Comparison of ENCODE assay signal across 9 cellular contexts in the genomic region with DNA sequence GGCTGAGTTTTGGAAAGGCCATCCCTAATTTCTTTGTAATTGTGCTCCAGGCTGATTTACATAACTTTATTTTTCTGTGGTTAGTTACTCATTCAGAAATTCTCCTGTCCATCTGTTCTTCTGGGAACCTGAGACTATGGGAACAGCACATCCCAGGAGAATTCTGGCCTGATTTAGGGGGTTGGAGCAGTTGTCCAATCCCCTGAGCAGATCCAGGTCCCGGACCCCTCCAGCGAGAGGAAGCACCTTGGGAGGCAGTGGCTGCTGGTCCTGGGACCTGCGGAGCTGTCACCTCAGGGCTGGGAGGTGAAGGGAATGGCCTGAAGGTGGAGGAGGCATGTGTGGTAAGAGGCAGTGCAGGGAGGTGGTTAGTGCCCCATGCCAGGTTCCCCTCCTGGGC. TPM values are rescaled to one million over a fixed set of nuclear protein-coding genes. Genes with fewer than 3 reads are reported as not detected.
DNase-seq lines count a peak whose midpoint lies in the region; ATAC-seq and TF ChIP-seq lines count a peak whose summit lies in the region.
"Had no signal": no experiment of that assay in that cellular context is flagged by ENCODE, and none has a peak within 500 bp of the region (broad histone marks: within the 10 kb centered on the region; RNA-seq: fewer than 3 reads in every experiment).

No MANE protein-coding gene starts in this region.

- no peak for TF ChIP-seq CTCF in HFFc6 (IDR thresholded peaks at IDR 0.05)
- TF ChIP-seq CTCF in ascending aorta (IDR thresholded peaks at IDR 0.05) = no peak
- no peak for TF ChIP-seq CTCF in suprapubic skin (IDR thresholded peaks at IDR 0.05)

- H3K4me3 ChIP-seq in ascending aorta = no peak overlapping the region
- no peak overlapping the region for H3K4me3 ChIP-seq in suprapubic skin

- peaks cover 13% of the 10 kb centered on the region for H3K36me3 Mint-ChIP-seq in HFFc6 (ENCODE audit: low read depth)
- no peaks in the 10 kb centered on the region for H3K36me3 Mint-ChIP-seq in activated CD4-positive, alpha-beta memory T cell treated with anti-CD3 and anti-CD28 coated beads for 36 hours

- CTCF ChIA-PET in activated CD4-positive, alpha-beta memory T cell treated with anti-CD3 and anti-CD28 coated beads for 36 hours (lab: Charles Lee) = interaction anchor here (0.6 kb wide), 1 partner anchor 227 kb away, joined by 3 read pairs; a partner anchor contains a TSS

- H3K36me3 ChIP-seq in ascending aorta = peaks cover 0 to 5% of the 10 kb centered on the region in 2 donors
- H3K36me3 ChIP-seq in suprapubic skin = peaks cover 12% of the 10 kb centered on the region

- H3K9me3 ChIP-seq in ascending aorta = no peaks in the 10 kb centered on the region
- no peaks in the 10 kb centered on the region for H3K9me3 ChIP-seq in suprapubic skin

- peak overlapping the region; percentile 9 to 69 for H3K27ac ChIP-seq in ascending aorta
- peak overlapping the region; percentile 46 for H3K27ac ChIP-seq in suprapubic skin

- H3K27me3 Mint-ChIP-seq in HFFc6 (ENCODE audit: insufficient read depth) = 0 out of 2 replicates have a peak, but pooled peaks cover 2% of the 10 kb centered on the region
- H3K27me3 Mint-ChIP-seq in activated CD4-positive, alpha-beta memory T cell treated with anti-CD3 and anti-CD28 coated beads for 36 hours = peaks cover 16% of the 10 kb centered on the region

- DNase-seq in HFFc6 = peak; percentile 89
- DNase-seq in ascending aorta (ENCODE audit: low spot score in 2 of 2) = no peak
- DNase-seq in hepatic stellate cell (ENCODE audit: low spot score) = peak; percentile 87
- DNase-seq in suprapubic skin (ENCODE audit: low spot score in 2 of 2) = no peak
- no peak for DNase-seq in activated CD4-positive, alpha-beta memory T cell treated with anti-CD3 and anti-CD28 coated beads for 36 hours
- DNase-seq: activated CD8-positive, alpha-beta T cell treated with anti-CD3 and anti-CD28 coated beads for 36 hours; stimulated activated naive CD4-positive, alpha-beta T cell treated with Interleukin-2 at 50 U/mL for 16 hours had no signal

- H3K9me3 Mint-ChIP-seq in HFFc6 = no peaks in the 10 kb centered on the region
- no peaks in the 10 kb centered on the region for H3K9me3 Mint-ChIP-seq in activated CD4-positive, alpha-beta memory T cell treated with anti-CD3 and anti-CD28 coated beads for 36 hours
- H3K9me3 Mint-ChIP-seq: activated CD8-positive, alpha-beta T cell treated with anti-CD3 and anti-CD28 coated beads for 36 hours had no signal

- peaks cover 71% of the 10 kb centered on the region for H3K4me1 Mint-ChIP-seq in HFFc6 (ENCODE audit: low read depth)
- H3K4me1 Mint-ChIP-seq in activated CD4-positive, alpha-beta memory T cell treated with anti-CD3 and anti-CD28 coated beads for 36 hours (ENCODE audit: low read depth) = peaks cover 9% of the 10 kb centered on the region

- intact Hi-C loops in ascending aorta (cut with DNase I) = no loop called here
- intact Hi-C loops in activated CD4-positive, alpha-beta memory T cell treated with anti-CD3 and anti-CD28 coated beads for 36 hours (cut with micrococcal nuclease) = no loop called here

- WGBS in suprapubic skin = 82% methylated on average over 3 of the region's 3 CpGs

- peak overlapping the region; percentile 80 for H3K4me3 Mint-ChIP-seq in HFFc6
- no peak overlapping the region for H3K4me3 Mint-ChIP-seq in activated CD4-positive, alpha-beta memory T cell treated with anti-CD3 and anti-CD28 coated beads for 36 hours
- H3K4me3 Mint-ChIP-seq: activated CD8-positive, alpha-beta T cell treated with anti-CD3 and anti-CD28 coated beads for 36 hours had no signal

- H3K4me1 ChIP-seq in ascending aorta = peaks cover 3 to 22% of the 10 kb centered on the region in 2 donors
- peaks cover 35% of the 10 kb centered on the region for H3K4me1 ChIP-seq in suprapubic skin

- POLR2A ChIA-PET in activated CD4-positive, alpha-beta memory T cell treated with anti-CD3 and anti-CD28 coated beads for 36 hours (lab: Charles Lee) = no interaction called here

- no peak for TF ChIP-seq EP300 in suprapubic skin (IDR thresholded peaks at IDR 0.05)

- H3K27me3 ChIP-seq in ascending aorta = no peaks in the 10 kb centered on the region
- H3K27me3 ChIP-seq in suprapubic skin = no peaks in the 10 kb centered on the region

- TF ChIP-seq POLR2A in suprapubic skin (IDR thresholded peaks at IDR 0.05) = no peak

- peak overlapping the region; percentile 97 for H3K27ac Mint-ChIP-seq in HFFc6
- no peak overlapping the region for H3K27ac Mint-ChIP-seq in activated CD4-positive, alpha-beta memory T cell treated with anti-CD3 and anti-CD28 coated beads for 36 hours
- H3K27ac Mint-ChIP-seq: activated CD8-positive, alpha-beta T cell treated with anti-CD3 and anti-CD28 coated beads for 36 hours had no signal

- no peak for ATAC-seq in GM18868 (IDR thresholded peaks at IDR 0.05; ENCODE audit: unreplicated experiment)
- no peak for ATAC-seq in GM21390 (IDR thresholded peaks at IDR 0.05; ENCODE audit: unreplicated experiment)
- ATAC-seq: activated CD8-positive, alpha-beta T cell treated with anti-CD3 and anti-CD28 coated beads for 36 hours had no signal

RNA-seq across cellular contexts. Expression of a gene that starts 40.4 kb away (rescaled TPM):
- 10 to 100 TPM; 18.1 to 35.8 (median 22.7) TPM for total RNA-seq in HFFc6 (2021; fragmentation: NEBNext Ultra II Directional; extraction: Animal tissue kit (Norgen Biotek cat#: 25700))
- total RNA-seq in ascending aorta = 109 TPM
- 10 to 100 TPM; 27.8 to 47.2 (median 34.3) TPM for total RNA-seq in suprapubic skin
- total RNA-seq in activated CD4-positive, alpha-beta memory T cell treated with anti-CD3 and anti-CD28 coated beads for 36 hours = 1 to 10 TPM in 1 of 2 experiments, under 1 TPM in 1; 0.87 to 1.2 TPM

Comparison
In these comparisons a context has a peak if more than half of its experiments do, and no peak if none do; other contexts are left out.
1. DNase-seq: peak in HFFc6 (single experiment) and hepatic stellate cell (single experiment); none in ascending aorta (0 of 2), suprapubic skin (0 of 2) and activated CD4-positive, alpha-beta memory T cell treated with anti-CD3 and anti-CD28 coated beads for 36 hours (single experiment).
2. RNA of a gene that starts 40.4 kb away (total RNA-seq): 109 TPM in ascending aorta (single experiment), 27.8 to 47.2 TPM in suprapubic skin and 18.1 to 35.8 TPM in HFFc6; 0.87 to 1.2 TPM in activated CD4-positive, alpha-beta memory T cell treated with anti-CD3 and anti-CD28 coated beads for 36 hours; every median in the first group is over 4 times any median in the second.